In the genomic region with DNA sequence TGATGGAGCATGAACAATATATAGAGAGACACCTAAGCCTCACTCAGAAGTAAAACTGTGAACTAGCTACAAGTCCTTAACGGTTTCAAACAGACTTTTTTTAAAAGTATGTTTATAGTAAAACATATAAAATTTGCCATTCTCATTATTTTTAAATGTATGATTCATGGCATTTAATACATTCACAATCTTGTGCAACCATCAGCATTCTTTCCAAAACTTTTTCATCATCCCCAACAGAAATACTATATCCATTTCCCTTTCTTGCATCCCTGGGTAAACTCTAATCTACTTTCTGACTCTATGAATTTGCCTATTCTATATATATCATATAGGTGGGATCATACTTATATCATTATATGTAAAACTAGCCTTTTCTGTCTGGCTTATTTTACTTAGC, we compare ENCODE assay signal across 17 cellular contexts.
"Had no signal": no experiment of that assay in that cellular context is flagged by ENCODE, and none has a peak within 500 bp of the region (broad histone marks: within the 10 kb centered on the region; RNA-seq: fewer than 3 reads in every experiment).

No MANE protein-coding gene starts in this region.

- H3K4me3 ChIP-seq: hepatocyte, left lung, neural progenitor cell, pancreas, sigmoid colon, thyroid gland had no signal

- DNase-seq: activated CD4-positive, alpha-beta T cell treated with anti-CD3 and anti-CD28 coated beads, Interleukin-2, amount 50 U/mL, for 1 hour; activated CD8-positive, alpha-beta memory T cell treated with anti-CD3 and anti-CD28 coated beads for 24 hours; activated naive CD4-positive, alpha-beta T cell; activated naive CD8-positive, alpha-beta T cell treated with anti-CD3 and anti-CD28 coated beads, Interleukin-2, amount 10 ng/mL, durations not matched to agents 7 days and 5 days; aorta; left lung; mammary epithelial cell; naive B cell; pancreas; sigmoid colon; T-cell; T-helper 9 cell; thyroid gland had no signal

- H3K27ac ChIP-seq: hepatocyte, left lung, neural progenitor cell, pancreas, sigmoid colon, thyroid gland had no signal

- H3K36me3 ChIP-seq: left lung, neural progenitor cell, pancreas, sigmoid colon, thyroid gland had no signal

- H3K27me3 ChIP-seq: hepatocyte, left lung, neural progenitor cell, pancreas, sigmoid colon, thyroid gland had no signal

- ATAC-seq: activated CD4-positive, CD25-positive, alpha-beta regulatory T cell treated with anti-CD3 and anti-CD28 coated beads, Interleukin-2, amount 50 U/mL, for 24 hours; left lung; pancreas; stimulated activated effector memory CD8-positive, alpha-beta T cell treated with anti-CD3 and anti-CD28 coated beads, Interleukin-12 subunit alpha, Interleukin-12 subunit beta, amount 100 ng/mL, for 72 hours; T-cell had no signal
